Comparison of ENCODE assay signal across 10 cellular contexts in genomic region chr7:151008143-151008510, GRCh38. TPM values are rescaled to one million over a fixed set of nuclear protein-coding genes. Genes with fewer than 3 reads are reported as not detected.
DNase-seq lines count a peak whose midpoint lies in the region; ATAC-seq and TF ChIP-seq lines count a peak whose summit lies in the region.
"Had no signal": no experiment of that assay in that cellular context is flagged by ENCODE, and none has a peak within 500 bp of the region (broad histone marks: within the 10 kb centered on the region; RNA-seq: fewer than 3 reads in every experiment).

No MANE protein-coding gene starts in this region.

- peak overlapping the region; percentile 82 for H2AK5ac ChIP-seq in neuronal stem cell (ENCODE audit: low read depth, low read length)

- ATAC-seq in GM19035 (IDR thresholded peaks at IDR 0.05; ENCODE audit: unreplicated experiment): no peak
- ATAC-seq in HG03432 (IDR thresholded peaks at IDR 0.05; ENCODE audit: unreplicated experiment): no peak

- no peak for TF ChIP-seq CTCF in epithelial cell of proximal tubule (conservative IDR thresholded peaks at IDR 0.05; ENCODE audit: low read depth, low read length)

- H3K4me3 ChIP-seq in H7 (ENCODE audit: insufficient read depth, low read depth, low read length): 0 out of 2 replicates have a peak overlapping the region, but pooled peaks have one; percentile 12
- H3K4me3 ChIP-seq in epithelial cell of proximal tubule (ENCODE audit: low read depth, low read length): peak overlapping the region; percentile 28
- no peak overlapping the region for H3K4me3 ChIP-seq in neuronal stem cell (ENCODE audit: low read length in 2 of 2)

- H3K4me2 ChIP-seq in neuronal stem cell (ENCODE audit: insufficient read depth, low read length, poor library complexity, severe bottlenecking): no peak overlapping the region

- no peak overlapping the region for H3K14ac ChIP-seq in neuronal stem cell (ENCODE audit: low read length)

- H4K8ac ChIP-seq in neuronal stem cell (ENCODE audit: low read depth, low read length): no peak overlapping the region

- H2BK5ac ChIP-seq in neuronal stem cell (ENCODE audit: low read length): no peak overlapping the region

- H3K9ac ChIP-seq in neuronal stem cell (ENCODE audit: low read depth, low read length, poor library complexity): peak overlapping the region; percentile 3

- no peak overlapping the region for H2BK120ac ChIP-seq in neuronal stem cell (ENCODE audit: low read depth, low read length)

- no peak overlapping the region for H2AFZ ChIP-seq in neuronal stem cell (ENCODE audit: low read length)

- H3K27me3 ChIP-seq in H7 (ENCODE audit: control insufficient read depth, insufficient read depth, low read length) (no peaks in the 10 kb centered on the region; the same call in 1 of the 2 replicates), neuronal stem cell (ENCODE audit: control insufficient read depth in 3 of 3, insufficient read depth in 3 of 3, low read depth in 1 of 3, low read length in 3 of 3) (no peaks in the 10 kb centered on the region)

- peak overlapping the region; percentile 60 for H3K23ac ChIP-seq in neuronal stem cell (ENCODE audit: low read depth, low read length, poor library complexity)

- H2BK15ac ChIP-seq in neuronal stem cell (ENCODE audit: low read length): peak overlapping the region; percentile 92

- H3K4me3 Mint-ChIP-seq in T-helper 1 cell treated with Interleukin-12 subunit alpha and Interleukin-12 subunit beta and Interleukin-4 antibody, amounts not matched to agents 30 μg/mL and 1 μg/mL, for 36 hours: peak overlapping the region; percentile 62

- DNase-seq in H7 (peak; percentile 64), epithelial cell of proximal tubule (ENCODE audit: low read depth) (no peak), neuronal stem cell (ENCODE audit: low spot score) (no peak), NCI-H526 treated with DMSO at 0.1 percent for 48 hours (lab: John Stamatoyannopoulos, UW) (no peak), 8988T (no peak)
- DNase-seq: NCI-H446 treated with DMSO at 0.1 percent for 48 hours had no signal

- H3K27ac Mint-ChIP-seq in T-helper 1 cell treated with Interleukin-12 subunit alpha and Interleukin-12 subunit beta and Interleukin-4 antibody, amounts not matched to agents 30 μg/mL and 1 μg/mL, for 36 hours: peak overlapping the region; percentile 67

- WGBS in neuronal stem cell (ENCODE audit: extremely low coverage in 2 of 2, insufficient read length in 2 of 2, insufficient replicate concordance in 1 of 2), 2 donors: no CpG with 5 or more reads among the region's 11 CpGs

- no peak overlapping the region for H3K4ac ChIP-seq in neuronal stem cell (ENCODE audit: low read length)

- peaks cover 3% of the 10 kb centered on the region for H3K36me3 Mint-ChIP-seq in T-helper 1 cell treated with Interleukin-12 subunit alpha and Interleukin-12 subunit beta and Interleukin-4 antibody, amounts not matched to agents 30 μg/mL and 1 μg/mL, for 36 hours (ENCODE audit: low read depth)

- H3K9me3 ChIP-seq in neuronal stem cell (replicated peaks in 1 of 2; ENCODE audit: control insufficient read depth in 2 of 2, insufficient read depth in 1 of 2, low read depth in 1 of 2, low read length in 2 of 2): no peaks in the 10 kb centered on the region

- H3K36me3 ChIP-seq in H7 (replicated peaks; ENCODE audit: control insufficient read depth, insufficient read depth, low read length) (no peaks in the 10 kb centered on the region), neuronal stem cell (replicated peaks in 1 of 2; ENCODE audit: control insufficient read depth in 2 of 2, insufficient read depth in 2 of 2, low read length in 2 of 2) (no peaks in the 10 kb centered on the region)

- peaks cover 41% of the 10 kb centered on the region for H3K4me1 Mint-ChIP-seq in T-helper 1 cell treated with Interleukin-12 subunit alpha and Interleukin-12 subunit beta and Interleukin-4 antibody, amounts not matched to agents 30 μg/mL and 1 μg/mL, for 36 hours (ENCODE audit: low read depth)

- H3K18ac ChIP-seq in neuronal stem cell (ENCODE audit: low read length): peak overlapping the region; percentile 52

- H3K27ac ChIP-seq in neuronal stem cell (replicated peaks; ENCODE audit: low read length): no peak overlapping the region

- peaks cover 19 to 32% of the 10 kb centered on the region in 2 donors for H3K4me1 ChIP-seq in neuronal stem cell (ENCODE audit: control insufficient read depth in 2 of 2, insufficient read depth in 1 of 2, low read depth in 1 of 2, low read length in 2 of 2)

- H2BK12ac ChIP-seq in neuronal stem cell (ENCODE audit: low read length): peak overlapping the region; percentile 2

- no peaks in the 10 kb centered on the region for H3K9me3 Mint-ChIP-seq in T-helper 1 cell treated with Interleukin-12 subunit alpha and Interleukin-12 subunit beta and Interleukin-4 antibody, amounts not matched to agents 30 μg/mL and 1 μg/mL, for 36 hours

- H3K79me1 ChIP-seq in neuronal stem cell (ENCODE audit: low read depth, low read length): peaks cover 2% of the 10 kb centered on the region

- no peaks in the 10 kb centered on the region for H3K27me3 Mint-ChIP-seq in T-helper 1 cell treated with Interleukin-12 subunit alpha and Interleukin-12 subunit beta and Interleukin-4 antibody, amounts not matched to agents 30 μg/mL and 1 μg/mL, for 36 hours (ENCODE audit: low read depth)

- H4K91ac ChIP-seq in neuronal stem cell (ENCODE audit: low read depth, low read length, poor library complexity): no peak overlapping the region

RNA-seq across cellular contexts. Expression of gene ATG9B, which starts 16.2 kb away (rescaled TPM):
- 1.7 TPM in 2 replicates for total RNA-seq in H7 (2014; rRNA removed; shearing (Covaris generic))
- 0.07 and 1.1 TPM in 2 replicates for total RNA-seq in epithelial cell of proximal tubule
- polyA plus RNA-seq in neuronal stem cell (2013, experiment 1 of 2): 6.3 TPM
- polyA plus RNA-seq in neuronal stem cell (2013, experiment 2 of 2): 5.0 TPM
- total RNA-seq: posterior vena cava had no signal

RNA-seq across cellular contexts. Expression of gene NOS3, which starts 17.3 kb away (rescaled TPM):
- total RNA-seq in H7 (2014; rRNA removed; shearing (Covaris generic)): 15.5 and 16.5 TPM in 2 replicates
- total RNA-seq in epithelial cell of proximal tubule: 1.2 and 1.9 TPM in 2 replicates
- polyA plus RNA-seq in neuronal stem cell (2013, experiment 1 of 2): 5.4 TPM
- 5.6 TPM for polyA plus RNA-seq in neuronal stem cell (2013, experiment 2 of 2)

RNA-seq across cellular contexts. Expression of gene ABCB8, which starts 20.1 kb away (rescaled TPM):
- total RNA-seq in H7 (2014; rRNA removed; shearing (Covaris generic)): 26.7 and 29.7 TPM in 2 replicates
- 31.8 and 36.7 TPM in 2 replicates for total RNA-seq in epithelial cell of proximal tubule
- 8.6 TPM for polyA plus RNA-seq in neuronal stem cell (2013, experiment 1 of 2)
- polyA plus RNA-seq in neuronal stem cell (2013, experiment 2 of 2): 8.5 TPM

RNA-seq across cellular contexts. Expression of gene KCNH2, which starts 30.0 kb away (rescaled TPM):
- total RNA-seq in H7 (2014; rRNA removed; shearing (Covaris generic)): 9.3 and 9.5 TPM in 2 replicates
- total RNA-seq in epithelial cell of proximal tubule: 1.9 TPM in 2 replicates
- 9.1 TPM for polyA plus RNA-seq in neuronal stem cell (2013, experiment 1 of 2)
- 9.1 TPM for polyA plus RNA-seq in neuronal stem cell (2013, experiment 2 of 2)

RNA-seq across cellular contexts. Expression of gene ASIC3, which starts 40.2 kb away (rescaled TPM):
- total RNA-seq in H7 (2014; rRNA removed; shearing (Covaris generic)): 1.4 and 1.6 TPM in 2 replicates
- total RNA-seq in epithelial cell of proximal tubule: 2.5 TPM in 1 of 2 replicates, not detected in the other
- 5.1 TPM for polyA plus RNA-seq in neuronal stem cell (2013, experiment 1 of 2)
- polyA plus RNA-seq in neuronal stem cell (2013, experiment 2 of 2): 4.6 TPM

Comparison
In these comparisons a context has a peak if more than half of its experiments do, and no peak if none do; other contexts are left out.
1. H3K4me3 ChIP-seq: peak in H7 (single experiment) and epithelial cell of proximal tubule (single experiment); none in neuronal stem cell (0 of 2).